ENCODE assay signal across 8 cellular contexts in the genomic region with DNA sequence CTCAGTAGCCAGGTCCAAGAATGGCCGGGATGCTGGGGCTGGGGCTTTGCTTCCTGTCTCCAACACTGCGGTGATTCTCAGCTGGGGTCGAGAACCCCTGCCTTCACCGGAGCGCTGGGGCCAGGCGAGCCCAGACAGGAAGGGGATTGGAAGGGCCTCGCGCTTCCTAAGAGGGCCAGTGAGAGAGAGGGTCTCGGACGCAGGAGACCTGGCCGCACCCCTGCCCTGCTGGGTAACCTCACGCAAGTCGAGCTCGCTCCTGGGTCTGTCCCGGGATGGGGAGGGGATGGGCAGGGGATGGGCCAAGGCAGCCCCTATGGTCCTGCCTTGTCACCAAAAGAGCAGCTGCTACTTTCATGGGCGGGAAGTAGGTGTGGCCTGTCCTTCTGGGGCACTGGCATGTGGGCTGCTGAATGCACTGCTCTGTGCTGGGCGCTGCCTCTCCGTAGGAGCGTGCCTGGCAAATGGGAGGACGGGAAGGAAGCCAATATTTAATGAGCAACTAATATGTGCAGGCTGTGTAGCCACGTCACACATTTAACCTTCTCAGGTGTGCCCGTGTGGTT. TPM values are rescaled to one million over a fixed set of nuclear protein-coding genes. Genes with fewer than 3 reads are reported as not detected.
DNase-seq lines count a peak whose midpoint lies in the region; ATAC-seq and TF ChIP-seq lines count a peak whose summit lies in the region.

No MANE protein-coding gene starts in this region.

- H3K4me1 ChIP-seq in ascending aorta (peaks cover 0 to 8% of the 10 kb centered on the region in 2 donors), suprapubic skin (peaks cover 17% of the 10 kb centered on the region)

- TF ChIP-seq POLR2A in suprapubic skin (IDR thresholded peaks at IDR 0.05) = no peak

- H3K36me3 ChIP-seq in ascending aorta = no peaks in the 10 kb centered on the region
- no peaks in the 10 kb centered on the region for H3K36me3 ChIP-seq in suprapubic skin

- DNase-seq in COLO829 (ENCODE audit: low spot score) = peak; percentile 34
- peak; percentile 5 for DNase-seq in LoVo (ENCODE audit: low spot score)
- no peak for DNase-seq in ascending aorta (ENCODE audit: low spot score in 2 of 2)
- DNase-seq in kidney tubule cell (ENCODE audit: low spot score) = peak; percentile 53
- DNase-seq in suprapubic skin (ENCODE audit: low spot score in 2 of 2) = peak in 1 of 2 donors; percentile 62
- DNase-seq in NCI-H128 (lab: John Stamatoyannopoulos, UW; ENCODE audit: unreplicated experiment) = no peak
- no peak for DNase-seq in epidermal melanocyte (ENCODE audit: insufficient read length, low spot score)

- TF ChIP-seq EP300 in suprapubic skin (IDR thresholded peaks at IDR 0.05) = no peak

- H3K27ac ChIP-seq in ascending aorta (no peak overlapping the region), suprapubic skin (no peak overlapping the region)

- 9% methylated on average over 15 of the region's 22 CpGs for WGBS in suprapubic skin

- intact Hi-C loops in ascending aorta (cut with DNase I) = loop anchor here (2.0 kb wide), 1 partner anchor 104 kb away; no protein-coding TSS in a partner anchor

- H3K27me3 ChIP-seq in ascending aorta (peaks cover 18% of the 10 kb centered on the region), suprapubic skin (peaks cover 47% of the 10 kb centered on the region)

- TF ChIP-seq CTCF in ascending aorta (IDR thresholded peaks at IDR 0.05) (no peak), suprapubic skin (IDR thresholded peaks at IDR 0.05) (no peak)

- peak; percentile 42 for ATAC-seq in GM21367 (IDR thresholded peaks at IDR 0.05; ENCODE audit: unreplicated experiment)

- H3K4me3 ChIP-seq in ascending aorta (peak overlapping the region; percentile 46 to 62), suprapubic skin (peak overlapping the region; percentile 45)

- peaks cover 0 to 2% of the 10 kb centered on the region in 2 donors for H3K9me3 ChIP-seq in ascending aorta
- no peaks in the 10 kb centered on the region for H3K9me3 ChIP-seq in suprapubic skin

RNA-seq across cellular contexts. Expression of a gene that starts 20.0 kb away (rescaled TPM):
- total RNA-seq in ascending aorta (not detected), suprapubic skin (not detected)

RNA-seq across cellular contexts. Expression of a gene that starts 23.6 kb away (rescaled TPM):
- total RNA-seq in ascending aorta (not detected), suprapubic skin (10 to 100 TPM in 1 of 4 donors, 1 to 10 TPM in 3; 2.7 to 10.5 (median 5.4) TPM)

Comparison
In these comparisons a context has a peak if more than half of its experiments do, and no peak if none do; other contexts are left out.
1. DNase-seq: peak in COLO829 (single experiment), LoVo (single experiment) and kidney tubule cell (single experiment); none in ascending aorta (0 of 2), NCI-H128 (single experiment) and epidermal melanocyte (single experiment).